Comparison of ENCODE assay signal across 13 cellular contexts in the genomic region with DNA sequence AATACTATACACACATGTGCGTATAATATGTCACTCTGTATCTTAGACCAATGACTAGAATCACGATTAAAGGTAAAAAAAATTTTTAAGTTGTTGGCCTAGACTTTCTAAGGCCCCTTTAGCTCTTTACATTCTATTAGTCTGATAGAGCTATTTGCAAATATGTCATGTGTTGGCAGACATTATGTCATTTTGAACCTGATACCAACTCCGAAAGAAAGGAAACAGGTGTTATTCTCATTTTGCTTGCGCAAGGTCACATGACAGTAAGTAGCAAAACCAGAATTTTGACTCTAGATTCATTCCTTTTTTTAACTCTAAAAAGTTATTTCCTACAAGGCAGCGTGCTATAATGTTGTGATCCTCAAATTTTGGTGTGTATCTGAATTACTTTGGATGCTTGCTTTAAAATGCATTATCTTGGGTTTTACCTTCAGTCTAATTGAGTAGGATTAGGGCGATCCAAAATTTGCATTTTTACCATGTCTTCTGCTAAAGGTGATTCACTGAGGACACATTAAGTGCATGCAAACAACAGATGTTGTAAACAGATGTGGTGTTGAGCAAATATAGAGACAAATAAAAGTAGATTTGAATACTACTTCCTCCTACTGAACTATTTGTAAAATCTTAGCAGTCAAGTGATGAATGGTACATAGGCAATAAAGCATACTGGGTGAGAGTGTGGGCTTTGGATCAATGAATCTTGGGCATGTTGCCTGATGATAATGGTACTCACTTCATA.
DNase-seq lines count a peak whose midpoint lies in the region; ATAC-seq and TF ChIP-seq lines count a peak whose summit lies in the region.
"Had no signal": no experiment of that assay in that cellular context is flagged by ENCODE, and none has a peak within 500 bp of the region (broad histone marks: within the 10 kb centered on the region; RNA-seq: fewer than 3 reads in every experiment).

No MANE protein-coding gene starts in this region.

- POLR2A ChIA-PET in activated CD4-positive, alpha-beta T cell treated with anti-CD3 and anti-CD28 coated beads for 36 hours (lab: Charles Lee), result no interaction called here

- peaks cover 21% of the 10 kb centered on the region for H3K36me3 Mint-ChIP-seq in activated CD4-positive, alpha-beta T cell treated with anti-CD3 and anti-CD28 coated beads for 36 hours (ENCODE audit: low read depth)

- peaks cover 20% of the 10 kb centered on the region for H3K4me1 Mint-ChIP-seq in activated CD4-positive, alpha-beta T cell treated with anti-CD3 and anti-CD28 coated beads for 36 hours

- TF ChIP-seq CTCF in GM12865 (IDR thresholded peaks at IDR 0.05; ENCODE audit: insufficient read depth, low read depth, low read length, missing control alignments), result no peak

- H3K9me3 Mint-ChIP-seq in activated CD4-positive, alpha-beta T cell treated with anti-CD3 and anti-CD28 coated beads for 36 hours (ENCODE audit: low read depth), result peaks cover 5% of the 10 kb centered on the region

- DNase-seq in GM12865 (ENCODE audit: low read depth) (peak; percentile 61), NCI-H2196 (lab: John Stamatoyannopoulos, UW; ENCODE audit: unreplicated experiment) (peak; percentile 49), anterior cingulate cortex (lab: John Stamatoyannopoulos, UW) (no peak), GM19238 (ENCODE audit: insufficient read length, low spot score) (no peak)
- no peak for DNase-seq in activated CD4-positive, alpha-beta T cell treated with anti-CD3 and anti-CD28 coated beads for 36 hours
- DNase-seq in activated naive CD4-positive, alpha-beta T cell treated with anti-CD3 and anti-CD28 coated beads, Interleukin-2, amount 50 U/mL, for 16 hours, result no peak
- DNase-seq: activated effector memory CD4-positive, alpha-beta T cell treated with Interleukin-2 at 50 U/mL for 16 hours; heart right ventricle; stimulated activated CD8-positive, alpha-beta memory T cell treated with anti-CD3 and anti-CD28 coated beads, Interleukin-4, amount 100 ng/mL, for 48 hours had no signal

- H3K27me3 Mint-ChIP-seq in activated CD4-positive, alpha-beta T cell treated with anti-CD3 and anti-CD28 coated beads for 36 hours, result no peaks in the 10 kb centered on the region

- H3K4me3 Mint-ChIP-seq in activated CD4-positive, alpha-beta T cell treated with anti-CD3 and anti-CD28 coated beads for 36 hours, result no peak overlapping the region

- CTCF ChIA-PET in activated CD4-positive, alpha-beta T cell treated with anti-CD3 and anti-CD28 coated beads for 36 hours (lab: Charles Lee), result interaction anchor here (1.2 kb wide), 1 partner anchor 12 kb away, joined by 3 read pairs; no protein-coding TSS in a partner anchor

- no peak overlapping the region for H3K27ac Mint-ChIP-seq in activated CD4-positive, alpha-beta T cell treated with anti-CD3 and anti-CD28 coated beads for 36 hours

- intact Hi-C loops in activated CD4-positive, alpha-beta T cell treated with anti-CD3 and anti-CD28 coated beads for 36 hours (cut with DNase I, micrococcal nuclease), result no loop called here

- no peak overlapping the region for H3K4me3 ChIP-seq in GM12865 (ENCODE audit: low read depth, low read length)
- H3K4me3 ChIP-seq: BLaER1 treated with 17β-estradiol and CSF1 and Interleukin-3, amounts not matched to agents 10 nM and 100 nM; heart right ventricle had no signal

- ATAC-seq in GM19455 (IDR thresholded peaks at IDR 0.05; ENCODE audit: unreplicated experiment), result peak; percentile 80
- ATAC-seq in HG02970 (IDR thresholded peaks at IDR 0.05; ENCODE audit: low FRiP score, unreplicated experiment), result peak; percentile 53
- no peak for ATAC-seq in activated CD4-positive, alpha-beta T cell treated with anti-CD3 and anti-CD28 coated beads for 36 hours
- ATAC-seq: heart right ventricle, Panc1 had no signal

Comparison
In these comparisons a context has a peak if more than half of its experiments do, and no peak if none do; other contexts are left out.
1. DNase-seq: peak in GM12865 (single experiment) and NCI-H2196 (single experiment); none in anterior cingulate cortex (0 of 58), activated CD4-positive, alpha-beta T cell treated with anti-CD3 and anti-CD28 coated beads for 36 hours (single experiment), activated naive CD4-positive, alpha-beta T cell treated with anti-CD3 and anti-CD28 coated beads, Interleukin-2, amount 50 U/mL, for 16 hours (single experiment) and GM19238 (single experiment).